ENCODE assay signal across 17 cellular contexts in the genomic region with DNA sequence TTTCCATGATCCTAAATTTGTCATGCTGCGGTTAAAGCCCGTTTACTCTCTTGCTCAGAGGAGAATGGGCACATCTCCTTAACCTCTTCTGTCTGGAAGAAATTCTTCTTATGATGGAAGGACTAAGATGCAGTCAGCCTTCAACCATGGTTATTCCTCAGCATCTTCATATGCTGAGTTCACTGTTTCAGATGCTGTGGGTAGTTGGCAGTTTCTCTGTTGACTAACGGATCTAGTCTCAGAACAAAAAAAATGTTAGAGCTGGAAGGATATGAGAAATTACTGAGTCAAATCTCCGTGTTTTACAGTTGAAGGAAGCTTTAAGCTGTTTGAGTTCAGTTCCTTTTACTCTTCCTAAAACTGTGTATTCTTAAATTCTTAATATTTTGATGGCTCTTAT.
"Had no signal": no experiment of that assay in that cellular context is flagged by ENCODE, and none has a peak within 500 bp of the region (broad histone marks: within the 10 kb centered on the region; RNA-seq: fewer than 3 reads in every experiment).

No MANE protein-coding gene starts in this region.

- H3K4me1 ChIP-seq: ascending aorta, esophagus squamous epithelium, gastroesophageal sphincter, parathyroid adenoma had no signal

- FAIRE-seq: keratinocyte had no signal

- ATAC-seq: activated T-cell treated with anti-CD3 and anti-CD28 coated beads, Interleukin-2, amount 50 U/mL, for 4 hours; gastroesophageal sphincter; stimulated activated naive CD8-positive, alpha-beta T cell treated with anti-CD3 and anti-CD28 coated beads, Interleukin-15, amount 100 ng/mL, for 72 hours had no signal

- H3K27me3 Mint-ChIP-seq: activated CD4-positive, alpha-beta T cell treated with anti-CD3 and anti-CD28 coated beads, Interleukin-2, amount 10 ng/mL, durations not matched to agents 7 days and 5 days; stimulated activated naive CD8-positive, alpha-beta T cell treated with anti-CD3 and anti-CD28 coated beads, Interleukin-15, amount 100 ng/mL, for 72 hours had no signal

- H3K27ac Mint-ChIP-seq: activated CD4-positive, alpha-beta T cell treated with anti-CD3 and anti-CD28 coated beads, Interleukin-2, amount 10 ng/mL, durations not matched to agents 7 days and 5 days; stimulated activated naive CD8-positive, alpha-beta T cell treated with anti-CD3 and anti-CD28 coated beads, Interleukin-15, amount 100 ng/mL, for 72 hours had no signal

- H3K4me3 Mint-ChIP-seq: activated CD4-positive, alpha-beta T cell treated with anti-CD3 and anti-CD28 coated beads, Interleukin-2, amount 10 ng/mL, durations not matched to agents 7 days and 5 days; activated T-cell treated with anti-CD3 and anti-CD28 coated beads, Interleukin-2, amount 50 U/mL, for 4 hours; neural crest cell; stimulated activated naive CD8-positive, alpha-beta T cell treated with anti-CD3 and anti-CD28 coated beads, Interleukin-15, amount 100 ng/mL, for 72 hours had no signal

- H3K27me3 ChIP-seq: ascending aorta, esophagus squamous epithelium, gastroesophageal sphincter had no signal

- H3K27ac ChIP-seq: ascending aorta, esophagus squamous epithelium, gastroesophageal sphincter, left ventricle myocardium inferior, parathyroid adenoma, thoracic aorta had no signal

- H3K36me3 ChIP-seq: ascending aorta, esophagus squamous epithelium, gastroesophageal sphincter, left ventricle myocardium inferior, thoracic aorta had no signal

- DNase-seq: activated CD4-positive, alpha-beta T cell treated with anti-CD3 and anti-CD28 coated beads, Interleukin-2, amount 10 ng/mL, durations not matched to agents 7 days and 5 days; activated naive CD4-positive, alpha-beta T cell; activated T-cell treated with anti-CD3 and anti-CD28 coated beads, Interleukin-2, amount 50 U/mL, for 4 hours; esophagus squamous epithelium; left ventricle myocardium inferior; mesendoderm; retina; stimulated activated CD4-positive, alpha-beta T cell treated with anti-CD3 and anti-CD28 coated beads, Interleukin-15, amount 100 ng/mL, for 24 hours; stimulated activated CD4-positive, alpha-beta T cell treated with anti-CD3 and anti-CD28 coated beads, Interleukin-4, amount 100 ng/mL, for 24 hours; stimulated activated naive CD8-positive, alpha-beta T cell treated with anti-CD3 and anti-CD28 coated beads, Interleukin-15, amount 100 ng/mL, for 72 hours; SW 1271 had no signal

- H3K9me3 ChIP-seq: ascending aorta, esophagus squamous epithelium, gastroesophageal sphincter, left ventricle myocardium inferior, thoracic aorta had no signal

- H3K4me3 ChIP-seq: ascending aorta, esophagus squamous epithelium, gastroesophageal sphincter, left ventricle myocardium inferior, thoracic aorta had no signal
